Comparison of ENCODE assay signal across 8 cellular contexts in genomic region chr5:172858990-172859811, GRCh38. TPM values are rescaled to one million over a fixed set of nuclear protein-coding genes. Genes with fewer than 3 reads are reported as not detected.
DNase-seq lines count a peak whose midpoint lies in the region; ATAC-seq, FAIRE-seq and TF ChIP-seq lines count a peak whose summit lies in the region.
"Had no signal": no experiment of that assay in that cellular context is flagged by ENCODE, and none has a peak within 500 bp of the region (broad histone marks: within the 10 kb centered on the region; RNA-seq: fewer than 3 reads in every experiment).

No MANE protein-coding gene starts in this region.

- peaks cover 4 to 68% (median 20%) of the 10 kb centered on the region in 4 donors for H3K4me1 ChIP-seq in Peyer's patch
- H3K4me1 ChIP-seq in esophagus muscularis mucosa: peaks cover 79 to 93% (median 92%) of the 10 kb centered on the region in 4 donors
- peaks cover 0 to 8% of the 10 kb centered on the region in 2 donors for H3K4me1 ChIP-seq in aorta (ENCODE audit: control insufficient read depth in 1 of 2, insufficient read depth in 2 of 2, low read length in 2 of 2)

- TF ChIP-seq POLR2A in Peyer's patch (IDR thresholded peaks at IDR 0.05) (peak; percentile 8 to 20), esophagus muscularis mucosa (IDR thresholded peaks at IDR 0.05; ENCODE audit: low read depth) (no peak)

- WGBS in esophagus muscularis mucosa: 69% methylated on average over 14 of the region's 15 CpGs
- 10 to 12% methylated on average over 15 of the region's 15 CpGs for whole genome bisulfite sequencing in aorta, 2 donors

- peak overlapping the region in 1 of 10 donors; percentile 45 for H3K4me3 Mint-ChIP-seq in naive thymus-derived CD8-positive, alpha-beta T cell

- no peaks in the 10 kb centered on the region for H3K9me3 Mint-ChIP-seq in naive thymus-derived CD8-positive, alpha-beta T cell

- H3K36me3 ChIP-seq in Peyer's patch: no peaks in the 10 kb centered on the region
- H3K36me3 ChIP-seq in esophagus muscularis mucosa: peaks cover 0 to 6% (median 0%) of the 10 kb centered on the region in 4 donors
- no peaks in the 10 kb centered on the region for H3K36me3 ChIP-seq in aorta (ENCODE audit: control insufficient read depth in 1 of 2, insufficient read depth in 2 of 2, low read length in 1 of 2)

- H3K9me3 ChIP-seq in Peyer's patch: no peaks in the 10 kb centered on the region
- no peaks in the 10 kb centered on the region for H3K9me3 ChIP-seq in esophagus muscularis mucosa
- H3K9me3 ChIP-seq in aorta (ENCODE audit: control insufficient read depth, low read length): no peaks in the 10 kb centered on the region

- H3K27me3 ChIP-seq in Peyer's patch: no peaks in the 10 kb centered on the region
- H3K27me3 ChIP-seq in esophagus muscularis mucosa: no peaks in the 10 kb centered on the region
- no peaks in the 10 kb centered on the region for H3K27me3 ChIP-seq in aorta (ENCODE audit: control insufficient read depth in 1 of 2, insufficient read depth in 2 of 2, low read length in 1 of 2)

- DNase-seq in Peyer's patch (peak in 2 of 3 donors; percentile 81 to 88), esophagus muscularis mucosa (ENCODE audit: extremely low spot score) (no peak), aorta (peak; percentile 89 to 93), frontal cortex (ENCODE audit: low spot score in 2 of 2) (no peak)
- no peak for DNase-seq in naive thymus-derived CD8-positive, alpha-beta T cell

- no peak for ATAC-seq in naive thymus-derived CD8-positive, alpha-beta T cell
- ATAC-seq in aorta (ENCODE audit: low FRiP score) (peak; percentile 65), HG03280 (IDR thresholded peaks at IDR 0.05; ENCODE audit: unreplicated experiment) (no peak), GM21717 (IDR thresholded peaks at IDR 0.05; ENCODE audit: unreplicated experiment) (no peak)

- no peaks in the 10 kb centered on the region for H3K27me3 Mint-ChIP-seq in naive thymus-derived CD8-positive, alpha-beta T cell

- H3K4me1 Mint-ChIP-seq in naive thymus-derived CD8-positive, alpha-beta T cell: peaks cover 41 to 79% (median 73%) of the 10 kb centered on the region in 4 donors

- H3K27ac Mint-ChIP-seq in naive thymus-derived CD8-positive, alpha-beta T cell: peak overlapping the region in 6 of 10 donors; percentile 24 to 93 (median 44)

- TF ChIP-seq CTCF in Peyer's patch (IDR thresholded peaks at IDR 0.05): no peak
- TF ChIP-seq CTCF in esophagus muscularis mucosa (IDR thresholded peaks at IDR 0.05): no peak

- H3K4me3 ChIP-seq in Peyer's patch (peak overlapping the region in 1 of 4 donors; percentile 14), esophagus muscularis mucosa (peak overlapping the region in 2 of 4 donors; percentile 1 to 9), aorta (ENCODE audit: low read length in 2 of 2) (no peak overlapping the region)

- no peak for FAIRE-seq in frontal cortex (lab: Jason Lieb, UNC)
- FAIRE-seq: colon had no signal

- TF ChIP-seq EP300 in esophagus muscularis mucosa (IDR thresholded peaks at IDR 0.05): peak; percentile 6

- intact Hi-C loops in esophagus muscularis mucosa (cut with DNase I): loop anchor here (5.0 kb wide), 1 partner anchor 67 kb away; no protein-coding TSS in a partner anchor
- intact Hi-C loops in aorta (cut with DNase I): loop anchor here in 1 of 2 donors (5.0 kb wide), 1 partner anchor 57 kb away; no protein-coding TSS in a partner anchor

- POLR2A ChIA-PET in naive thymus-derived CD8-positive, alpha-beta T cell (lab: Charles Lee): interaction anchor here (1.1 kb wide), 1 partner anchor 18 kb away, joined by 3 read pairs; no protein-coding TSS in a partner anchor

- peaks cover 0 to 26% (median 3%) of the 10 kb centered on the region in 3 donors for H3K36me3 Mint-ChIP-seq in naive thymus-derived CD8-positive, alpha-beta T cell

- H3K27ac ChIP-seq in Peyer's patch: peak overlapping the region; percentile 60 to 91 (median 84)
- H3K27ac ChIP-seq in esophagus muscularis mucosa (replicated peaks in 1 of 4): peak overlapping the region; percentile 86 to 91 (median 90)
- H3K27ac ChIP-seq in aorta (ENCODE audit: low read depth in 1 of 2, low read length in 2 of 2): peak overlapping the region; percentile 94 to 98

RNA-seq across cellular contexts. Expression of gene ERGIC1, which starts 25.1 kb away (rescaled TPM):
- 100 to 1,000 TPM; 113 to 180 (median 143) TPM for total RNA-seq in Peyer's patch
- 100 to 1,000 TPM; 105 to 161 (median 145) TPM for total RNA-seq in esophagus muscularis mucosa
- total RNA-seq in naive thymus-derived CD8-positive, alpha-beta T cell: 10 to 100 TPM; 68.0 to 74.4 TPM
- 10 to 100 TPM; 18.4 to 23.8 (median 21.5) TPM for polyA plus RNA-seq in naive thymus-derived CD8-positive, alpha-beta T cell
- 100 to 1,000 TPM; 135 to 170 TPM for total RNA-seq in aorta
- 100 to 1,000 TPM; 122 to 125 TPM for polyA plus RNA-seq in aorta
- total RNA-seq in frontal cortex: 33.0 TPM

Comparison
In these comparisons a context has a peak if more than half of its experiments do, and no peak if none do; other contexts are left out.
1. DNase-seq: peak in Peyer's patch (2 of 3) and aorta (2 of 2); none in esophagus muscularis mucosa (single experiment), naive thymus-derived CD8-positive, alpha-beta T cell (0 of 10) and frontal cortex (0 of 2).
2. Peak in every context shown above with its lines, with median percentiles within 50 percentile points of each other: H3K27ac ChIP-seq.